In the genomic region with DNA sequence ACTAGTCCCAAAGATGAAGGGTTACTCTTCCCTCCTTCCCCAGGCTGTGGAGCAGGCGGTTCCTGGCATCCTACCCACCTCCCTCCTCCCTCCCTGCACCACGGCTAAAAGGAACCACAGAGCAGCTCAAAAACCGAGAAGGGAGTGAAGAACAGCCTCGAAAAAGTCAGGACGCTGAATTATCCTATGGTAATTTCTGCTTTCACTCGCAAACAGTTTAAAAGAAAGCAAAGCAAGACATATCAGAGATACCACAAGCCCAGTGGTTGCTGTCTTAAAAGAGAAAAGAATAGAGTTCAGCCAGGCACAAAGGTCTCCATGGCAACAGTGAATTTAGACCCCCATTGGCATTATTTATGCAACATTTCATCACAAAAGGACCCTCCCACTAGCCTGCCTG, we compare ENCODE assay signal across 11 cellular contexts.
A peak's percentile ranks its signal among the peaks of the same experiment; 100 is the strongest.
DNase-seq lines count a peak whose midpoint lies in the region; ATAC-seq and TF ChIP-seq lines count a peak whose summit lies in the region.
"Had no signal": no experiment of that assay in that cellular context is flagged by ENCODE, and none has a peak within 500 bp of the region (broad histone marks: within the 10 kb centered on the region; RNA-seq: fewer than 3 reads in every experiment).

No MANE protein-coding gene starts in this region.

- peak overlapping the region; percentile 24 for H3K4me3 Mint-ChIP-seq in progenitor cell of endocrine pancreas (ENCODE audit: low read depth)
- no peak overlapping the region for H3K4me3 Mint-ChIP-seq in activated CD4-positive, alpha-beta T cell treated with anti-CD3 and anti-CD28 coated beads, Interleukin-2, amount 10 ng/mL, durations not matched to agents 24 days and 14 days

- H3K9me3 Mint-ChIP-seq in progenitor cell of endocrine pancreas (ENCODE audit: low read depth) = peaks cover 10% of the 10 kb centered on the region
- H3K9me3 Mint-ChIP-seq in activated CD4-positive, alpha-beta T cell treated with anti-CD3 and anti-CD28 coated beads, Interleukin-2, amount 10 ng/mL, durations not matched to agents 24 days and 14 days = no peaks in the 10 kb centered on the region

- no peak for TF ChIP-seq CTCF in progenitor cell of endocrine pancreas (IDR thresholded peaks at IDR 0.05; ENCODE audit: unreplicated experiment)

- peak overlapping the region; percentile 53 for H3K4me3 ChIP-seq in iPS-20b (ENCODE audit: low read length)

- H3K4me1 Mint-ChIP-seq in progenitor cell of endocrine pancreas (ENCODE audit: low read depth) = peaks cover 38% of the 10 kb centered on the region
- H3K4me1 Mint-ChIP-seq in activated CD4-positive, alpha-beta T cell treated with anti-CD3 and anti-CD28 coated beads, Interleukin-2, amount 10 ng/mL, durations not matched to agents 24 days and 14 days = no peaks in the 10 kb centered on the region

- peak overlapping the region; percentile 89 for H3K27ac ChIP-seq in caudate nucleus (ENCODE audit: low read depth, low read length)
- H3K27ac ChIP-seq in iPS-20b (ENCODE audit: low read length) = peak overlapping the region; percentile 25

- H3K36me3 ChIP-seq in iPS-20b (ENCODE audit: insufficient read depth, low read depth, low read length) = no peaks in the 10 kb centered on the region

- no peaks in the 10 kb centered on the region for H3K27me3 Mint-ChIP-seq in progenitor cell of endocrine pancreas
- no peaks in the 10 kb centered on the region for H3K27me3 Mint-ChIP-seq in activated CD4-positive, alpha-beta T cell treated with anti-CD3 and anti-CD28 coated beads, Interleukin-2, amount 10 ng/mL, durations not matched to agents 24 days and 14 days

- H3K27ac Mint-ChIP-seq in progenitor cell of endocrine pancreas = peak overlapping the region; percentile 82
- H3K27ac Mint-ChIP-seq in activated CD4-positive, alpha-beta T cell treated with anti-CD3 and anti-CD28 coated beads, Interleukin-2, amount 10 ng/mL, durations not matched to agents 24 days and 14 days = no peak overlapping the region

- H3K9ac ChIP-seq in iPS-20b (ENCODE audit: low read depth, low read length) = peak overlapping the region; percentile 40; the same call in 1 of the 2 replicates

- no peak for ATAC-seq in HG03442 (IDR thresholded peaks at IDR 0.05; ENCODE audit: unreplicated experiment)

- peaks cover 15% of the 10 kb centered on the region; the same call in 1 of the 2 replicates for H3K4me1 ChIP-seq in iPS-20b (ENCODE audit: insufficient read depth, low read length)

- H3K27me3 ChIP-seq in iPS-20b (ENCODE audit: insufficient read depth, low read length) = no peaks in the 10 kb centered on the region

- peaks cover 13% of the 10 kb centered on the region for H3K36me3 Mint-ChIP-seq in progenitor cell of endocrine pancreas (ENCODE audit: insufficient read depth)
- H3K36me3 Mint-ChIP-seq in activated CD4-positive, alpha-beta T cell treated with anti-CD3 and anti-CD28 coated beads, Interleukin-2, amount 10 ng/mL, durations not matched to agents 24 days and 14 days (ENCODE audit: low read depth) = no peaks in the 10 kb centered on the region

- intact Hi-C loops in activated CD4-positive, alpha-beta T cell treated with anti-CD3 and anti-CD28 coated beads, Interleukin-2, amount 10 ng/mL, durations not matched to agents 24 days and 14 days (cut with micrococcal nuclease) = no loop called here

- DNase-seq in NCI-H2227 treated with DMSO at 0.1 percent for 48 hours (lab: John Stamatoyannopoulos, UW) = peak; percentile 56
- peak in 53 of 61 donors; percentile 3 to 84 (median 53) for DNase-seq in caudate nucleus (lab: John Stamatoyannopoulos, UW)
- DNase-seq in progenitor cell of endocrine pancreas (ENCODE audit: low spot score, unreplicated experiment) = no peak
- no peak for DNase-seq in NCI-H2107 (lab: John Stamatoyannopoulos, UW)
- DNase-seq in activated CD4-positive, alpha-beta T cell treated with anti-CD3 and anti-CD28 coated beads, Interleukin-2, amount 10 ng/mL, durations not matched to agents 24 days and 14 days = no peak
- no peak for DNase-seq in activated CD8-positive, alpha-beta memory T cell treated with anti-CD3 and anti-CD28 coated beads, Interleukin-2, amount 50 U/mL, for 48 hours
- DNase-seq: islet precursor cell; KBM-7; stimulated activated CD4-positive, alpha-beta T cell treated with anti-CD3 and anti-CD28 coated beads, Interleukin-4, amount 100 ng/mL, for 4 hours had no signal

- peaks cover 3% of the 10 kb centered on the region; the same call in 1 of the 2 replicates for H3K9me3 ChIP-seq in iPS-20b (ENCODE audit: insufficient read depth, low read depth, low read length)

Comparison
In these comparisons a context has a peak if more than half of its experiments do, and no peak if none do; other contexts are left out.
1. DNase-seq: peak in NCI-H2227 treated with DMSO at 0.1 percent for 48 hours (single experiment) and caudate nucleus (53 of 61); none in progenitor cell of endocrine pancreas (single experiment), NCI-H2107 (single experiment), activated CD4-positive, alpha-beta T cell treated with anti-CD3 and anti-CD28 coated beads, Interleukin-2, amount 10 ng/mL, durations not matched to agents 24 days and 14 days (single experiment) and activated CD8-positive, alpha-beta memory T cell treated with anti-CD3 and anti-CD28 coated beads, Interleukin-2, amount 50 U/mL, for 48 hours (single experiment).